In genomic region chr15:53197426-53197839, GRCh38 we compare ENCODE assay signal across 9 cellular contexts.
DNase-seq lines count a peak whose midpoint lies in the region; ATAC-seq, FAIRE-seq and TF ChIP-seq lines count a peak whose summit lies in the region.
"Had no signal": no experiment of that assay in that cellular context is flagged by ENCODE, and none has a peak within 500 bp of the region (broad histone marks: within the 10 kb centered on the region; RNA-seq: fewer than 3 reads in every experiment).

No MANE protein-coding gene starts in this region.

- H3K9me3 ChIP-seq in PC-9 (ENCODE audit: insufficient read depth, low read depth) (no peaks in the 10 kb centered on the region), GM12878 (replicated peaks; ENCODE audit: control insufficient read depth, insufficient read depth, low read length) (no peaks in the 10 kb centered on the region; the same call in 2 of the 3 replicates)

- no peak for TF ChIP-seq EP300 in GM12878 (IDR thresholded peaks at IDR 0.05; ENCODE audit: borderline replicate concordance in 1 of 2, control insufficient read depth in 1 of 2, low read depth in 2 of 2, low read length in 2 of 2)

- no peak for TF ChIP-seq POLR2A in GM12878 (IDR thresholded peaks at IDR 0.05; ENCODE audit: low read depth, low read length)

- H3K27ac ChIP-seq in KMS-11 (no peak overlapping the region), PC-9 (no peak overlapping the region), GM12878 (ENCODE audit: control insufficient read depth, insufficient read depth) (no peak overlapping the region)

- TF ChIP-seq CTCF in KMS-11 (conservative IDR thresholded peaks at IDR 0.05; ENCODE audit: low read depth, low read length) (peak; percentile 95), PC-9 (conservative IDR thresholded peaks at IDR 0.05) (peak; percentile 79), GM12878 (IDR thresholded peaks at IDR 0.05 in 2 of 3, conservative IDR thresholded peaks at IDR 0.05 in 1 of 3; ENCODE audit: control insufficient read depth in 2 of 3, extremely low read depth in 1 of 3, insufficient read depth in 1 of 3, low read depth in 3 of 3, low read length in 3 of 3) (peak; percentile 75 to 95 (median 79))

- no peaks in the 10 kb centered on the region for H3K4me1 ChIP-seq in KMS-11 (ENCODE audit: low read depth, poor library complexity, severe bottlenecking)
- H3K4me1 ChIP-seq in PC-9 (replicated peaks; ENCODE audit: insufficient read depth): no peaks in the 10 kb centered on the region
- no peaks in the 10 kb centered on the region for H3K4me1 ChIP-seq in GM12878 (ENCODE audit: control insufficient read depth, insufficient read depth, low read length)

- TF ChIP-seq RAD21 in GM12878 (IDR thresholded peaks at IDR 0.05; ENCODE audit: insufficient read depth, low read depth, low read length): peak; percentile 55; the same call in 1 of the 2 replicates

- CTCF ChIA-PET in PC-9 (lab: Charles Lee) (no interaction called here), GM12878 (lab: Yijun Ruan, JAX) (interaction anchor here (0.6 to 1.2 kb wide), 6 partner anchors 32 to 941 kb away, joined by 3 to 4 read pairs (median 3); no protein-coding TSS in a partner anchor)

- peak overlapping the region; percentile 29; the same call in 1 of the 2 replicates for H2AFZ ChIP-seq in KMS-11 (ENCODE audit: low read depth)
- no peak overlapping the region for H2AFZ ChIP-seq in PC-9
- no peak overlapping the region for H2AFZ ChIP-seq in GM12878 (ENCODE audit: control insufficient read depth, low read depth, low read length)

- H3K9ac ChIP-seq in KMS-11 (no peak overlapping the region), GM12878 (ENCODE audit: control insufficient read depth, insufficient read depth, low read length) (no peak overlapping the region)

- H3K4me2 ChIP-seq in KMS-11: peak overlapping the region; percentile 9; the same call in 1 of the 2 replicates
- H3K4me2 ChIP-seq in PC-9: no peak overlapping the region
- no peak overlapping the region for H3K4me2 ChIP-seq in GM12878 (ENCODE audit: control insufficient read depth, insufficient read depth)

- H3K4me3 ChIP-seq in KMS-11 (IDR thresholded peaks at IDR 0.05; ENCODE audit: insufficient read depth, low read depth, low read length): no peak overlapping the region
- H3K4me3 ChIP-seq in PC-9: no peak overlapping the region
- H3K4me3 ChIP-seq in GM12878: no peak overlapping the region

- no peaks in the 10 kb centered on the region for H3F3A ChIP-seq in PC-9 (ENCODE audit: insufficient read depth, low read depth)

- SMC1A ChIA-PET in GM12878 (lab: Charles Lee; ENCODE audit: uncharacterized antibody, unreplicated experiment): interaction anchor here (0.6 kb wide), 1 partner anchor 266 kb away, joined by 3 read pairs; no protein-coding TSS in a partner anchor

- intact Hi-C loops in PC-9 (cut with micrococcal nuclease; ENCODE audit: unreplicated experiment) (loop anchor here (2.0 kb wide), 1 partner anchor 417 kb away; no protein-coding TSS in a partner anchor), GM12878 (cut with micrococcal nuclease; ENCODE audit: unreplicated experiment) (loop anchor here (2.0 kb wide), 1 partner anchor 417 kb away; no protein-coding TSS in a partner anchor)

- no peak for FAIRE-seq in GM12878 (lab: Jason Lieb, UNC)

- H3K27me3 ChIP-seq in KMS-11 (ENCODE audit: insufficient read depth, low read depth) (no peaks in the 10 kb centered on the region), PC-9 (ENCODE audit: insufficient read depth, low read depth) (no peaks in the 10 kb centered on the region), GM12878 (replicated peaks in 1 of 2; ENCODE audit: control insufficient read depth in 2 of 2, insufficient read depth in 2 of 2, low read length in 1 of 2) (no peaks in the 10 kb centered on the region)

- ATAC-seq in GM21360 (IDR thresholded peaks at IDR 0.05; ENCODE audit: unreplicated experiment): peak; percentile 89
- ATAC-seq in GM12878: peak; percentile 91
- no peak for ATAC-seq in HG02938 (IDR thresholded peaks at IDR 0.05; ENCODE audit: unreplicated experiment)

- peak; percentile 1 for DNase-seq in DMS 273 treated with DMSO at 0.1 percent for 48 hours (lab: John Stamatoyannopoulos, UW)
- peak in 1 of 2 experiments; percentile 33 for DNase-seq in PC-9
- no peak for DNase-seq in GM12878 (ENCODE audit: low read depth, low spot score)
- DNase-seq in iPS-NIHi7 (ENCODE audit: extremely low spot score): peak; percentile 89
- DNase-seq in stimulated activated CD4-positive, alpha-beta T cell treated with anti-CD3 and anti-CD28 coated beads, Interleukin-2, amount 100 ng/mL, for 24 hours: peak; percentile 23 to 61
- DNase-seq: activated B cell treated with CpG ODN at 0.5 μM for 24 hours had no signal

- BruUV-seq in PC-9 (replicated peaks; lab: Mats Ljungman, UMichigan) (no TSS peak), GM12878 (replicated peaks; lab: Mats Ljungman, UMichigan) (no TSS peak)

- in situ Hi-C loops in GM12878 (cut with MboI): loop anchor here (5.0 kb wide), 1 partner anchor 420 kb away; no protein-coding TSS in a partner anchor

- POLR2A ChIA-PET in PC-9 (lab: Charles Lee; ENCODE audit: unreplicated experiment): no interaction called here
- POLR2A ChIA-PET in GM12878 (lab: Charles Lee): no interaction called here

- H3K36me3 ChIP-seq in KMS-11 (ENCODE audit: insufficient read depth) (no peaks in the 10 kb centered on the region), PC-9 (ENCODE audit: low read depth) (no peaks in the 10 kb centered on the region), GM12878 (ENCODE audit: control insufficient read depth in 2 of 2, insufficient read depth in 2 of 2, low read length in 1 of 2) (no peaks in the 10 kb centered on the region)

- no peaks in the 10 kb centered on the region for H3K79me2 ChIP-seq in KMS-11 (ENCODE audit: insufficient read depth, low read depth)
- no peaks in the 10 kb centered on the region for H3K79me2 ChIP-seq in PC-9 (ENCODE audit: low read depth)
- H3K79me2 ChIP-seq in GM12878 (ENCODE audit: control insufficient read depth, insufficient read depth, low read length): no peaks in the 10 kb centered on the region

- 8% methylated on average over 23 of the region's 23 CpGs for WGBS in GM12878 (ENCODE audit: insufficient coverage, insufficient replicate concordance, low lambda C conversion rate, missing lambda C conversion rate)

- no peaks in the 10 kb centered on the region for H3K9me2 ChIP-seq in PC-9 (ENCODE audit: insufficient read depth)

- RAD21 ChIA-PET in GM12878 (lab: Charles Lee; ENCODE audit: unreplicated experiment): no interaction called here

- H4K20me1 ChIP-seq in KMS-11 (ENCODE audit: insufficient read depth) (no peaks in the 10 kb centered on the region), PC-9 (ENCODE audit: insufficient read depth) (no peaks in the 10 kb centered on the region), GM12878 (ENCODE audit: control insufficient read depth, insufficient read depth) (no peaks in the 10 kb centered on the region)

TF ChIP-seq in GM12878, 131 proteins besides CTCF, POLR2A, EP300 and RAD21:
- no peak for TF ChIP-seq SIX5 (IDR thresholded peaks at IDR 0.05; ENCODE audit: low read depth, low read length, severe bottlenecking)
- TF ChIP-seq SUPT20H (IDR thresholded peaks at IDR 0.05; ENCODE audit: borderline replicate concordance, control insufficient read depth, low read depth, low read length): no peak
- peak; percentile 9 for TF ChIP-seq USF1 (IDR thresholded peaks at IDR 0.05; ENCODE audit: borderline replicate concordance, extremely low read length, insufficient read depth, low read depth, low read length)
- TF ChIP-seq MAX (IDR thresholded peaks at IDR 0.05; ENCODE audit: low read depth, low read length): peak; percentile 55; the same call in 1 of the 2 replicates
- TF ChIP-seq NFIC (IDR thresholded peaks at IDR 0.05; ENCODE audit: low read depth, low read length): no peak
- TF ChIP-seq YY1 (IDR thresholded peaks at IDR 0.05; ENCODE audit: low read depth, low read length): 0 out of 2 replicates have a peak, but pooled peaks have one; percentile 9
- no peak for TF ChIP-seq SMARCA5 (IDR thresholded peaks at IDR 0.05)
- 0 out of 2 replicates have a peak, but pooled peaks have one; percentile 14 for TF ChIP-seq CREM (IDR thresholded peaks at IDR 0.05; ENCODE audit: low read depth)
- peak; percentile 51 for TF ChIP-seq SMC3 (IDR thresholded peaks at IDR 0.05; ENCODE audit: borderline replicate concordance, low read length)
